ENCODE assay signal across 1 cellular context in genomic region chr2:62653582-62654422, GRCh38.
TF ChIP-seq lines count a peak whose summit lies in the region.

No MANE protein-coding gene starts in this region.

TF ChIP-seq in HepG2, 621 proteins besides CTCF, POLR2A, EP300 and RAD21 (continued from another document and continues in another):
- no peak for TF ChIP-seq ZNF790 (CRISPR knock-in tag; IDR thresholded peaks at IDR 0.05; ENCODE audit: borderline replicate concordance)
- no peak for TF ChIP-seq ZNF547 (CRISPR knock-in tag; IDR thresholded peaks at IDR 0.05)
- TF ChIP-seq ZNF644 (CRISPR knock-in tag; IDR thresholded peaks at IDR 0.05; ENCODE audit: low read depth) = peak; percentile 10; the same call in 1 of the 2 replicates
- TF ChIP-seq NFRKB (IDR thresholded peaks at IDR 0.05) = no peak
- TF ChIP-seq ZNF318 (CRISPR knock-in tag; IDR thresholded peaks at IDR 0.05) = no peak
- TF ChIP-seq ZBTB43 (CRISPR knock-in tag; conservative IDR thresholded peaks at IDR 0.05) = peak; percentile 81; the same call in 1 of the 2 replicates
- no peak for TF ChIP-seq ZNF580 (CRISPR knock-in tag; IDR thresholded peaks at IDR 0.05; ENCODE audit: borderline replicate concordance, low read depth)
- TF ChIP-seq RBM22 (optimal IDR thresholded peaks at IDR 0.05; ENCODE audit: low read length) = no peak
- no peak for TF ChIP-seq KMT2B (CRISPR knock-in tag; IDR thresholded peaks at IDR 0.05)
- TF ChIP-seq KDM3A (CRISPR knock-in tag; IDR thresholded peaks at IDR 0.05; ENCODE audit: low read depth) = 0 out of 2 replicates have a peak, but pooled peaks have one; percentile 27
- TF ChIP-seq ARNTL (CRISPR knock-in tag; IDR thresholded peaks at IDR 0.05) = peak; percentile 66; the same call in 1 of the 2 replicates
- peak; percentile 59 for TF ChIP-seq ONECUT2 (CRISPR knock-in tag; IDR thresholded peaks at IDR 0.05)
- no peak for TF ChIP-seq USF2 (IDR thresholded peaks at IDR 0.05; ENCODE audit: low read depth, low read length)
- TF ChIP-seq USF2 (CRISPR knock-in tag; IDR thresholded peaks at IDR 0.05; ENCODE audit: borderline replicate concordance) = no peak
- no peak for TF ChIP-seq ZNF782 (CRISPR knock-in tag; IDR thresholded peaks at IDR 0.05; ENCODE audit: borderline replicate concordance)
- no peak for TF ChIP-seq NRL (CRISPR knock-in tag; IDR thresholded peaks at IDR 0.05; ENCODE audit: borderline replicate concordance)
- TF ChIP-seq NR2C2 (CRISPR knock-in tag; IDR thresholded peaks at IDR 0.05; ENCODE audit: borderline replicate concordance) = peak; percentile 22; the same call in 1 of the 2 replicates
- peak; percentile 89 for TF ChIP-seq SAP130 (CRISPR knock-in tag; IDR thresholded peaks at IDR 0.05; ENCODE audit: low read depth)
- 0 out of 2 replicates have a peak, but pooled peaks have one; percentile 49 for TF ChIP-seq ZNF12 (CRISPR knock-in tag; IDR thresholded peaks at IDR 0.05)
- no peak for TF ChIP-seq HMGA1 (CRISPR knock-in tag; conservative IDR thresholded peaks at IDR 0.05)
- no peak; the same call in 1 of the 2 replicates for TF ChIP-seq TFDP2 (CRISPR knock-in tag; IDR thresholded peaks at IDR 0.05)
- no peak for TF ChIP-seq ZMYM2 (CRISPR knock-in tag; IDR thresholded peaks at IDR 0.05)
- TF ChIP-seq ZNF713 (CRISPR knock-in tag; IDR thresholded peaks at IDR 0.05) = no peak
- TF ChIP-seq ZNF333 (CRISPR knock-in tag; IDR thresholded peaks at IDR 0.05; ENCODE audit: borderline replicate concordance) = no peak
- TF ChIP-seq RBM39 (IDR thresholded peaks at IDR 0.05; ENCODE audit: low read depth, low read length, poor library complexity, severe bottlenecking) = no peak
- no peak; a peak in 1 of 4 replicates for TF ChIP-seq HMGXB4 (CRISPR knock-in tag; IDR thresholded peaks at IDR 0.05; ENCODE audit: borderline replicate concordance in 1 of 2, low read depth in 1 of 2)
- 0 out of 2 replicates have a peak, but pooled peaks have one; percentile 36 for TF ChIP-seq ZNF780A (CRISPR knock-in tag; IDR thresholded peaks at IDR 0.05)
- TF ChIP-seq RFX5 (IDR thresholded peaks at IDR 0.05; ENCODE audit: low read depth, low read length) = no peak
- no peak for TF ChIP-seq ZNF672 (CRISPR knock-in tag; IDR thresholded peaks at IDR 0.05)
- TF ChIP-seq MAX (IDR thresholded peaks at IDR 0.05) = peak; percentile 64; the same call in 1 of the 2 replicates
- TF ChIP-seq SYNCRIP (IDR thresholded peaks at IDR 0.05; ENCODE audit: insufficient read depth, low read depth, low read length) = no peak
- no peak for TF ChIP-seq ZNF292 (CRISPR knock-in tag; IDR thresholded peaks at IDR 0.05; ENCODE audit: borderline replicate concordance, low read depth)
- TF ChIP-seq ATM (IDR thresholded peaks at IDR 0.05; ENCODE audit: borderline replicate concordance) = no peak
- peak; percentile 84 for TF ChIP-seq ZNF792 (CRISPR knock-in tag; IDR thresholded peaks at IDR 0.05)
- TF ChIP-seq ZFP37 (CRISPR knock-in tag; IDR thresholded peaks at IDR 0.05; ENCODE audit: borderline replicate concordance) = no peak
- no peak for TF ChIP-seq HIC2 (CRISPR knock-in tag; IDR thresholded peaks at IDR 0.05; ENCODE audit: low read depth)
- TF ChIP-seq MBNL3 (CRISPR knock-in tag; conservative IDR thresholded peaks at IDR 0.05) = no peak
- TF ChIP-seq TSC22D2 (CRISPR knock-in tag; IDR thresholded peaks at IDR 0.05; ENCODE audit: borderline replicate concordance) = no peak
- peak; percentile 85 for TF ChIP-seq ZNF124 (CRISPR knock-in tag; IDR thresholded peaks at IDR 0.05)
- TF ChIP-seq RFX3 (CRISPR knock-in tag; IDR thresholded peaks at IDR 0.05) = no peak
- TF ChIP-seq PBX2 (CRISPR knock-in tag; IDR thresholded peaks at IDR 0.05) = no peak
- no peak for TF ChIP-seq ZNF607 (CRISPR knock-in tag; IDR thresholded peaks at IDR 0.05; ENCODE audit: borderline replicate concordance)
- no peak for TF ChIP-seq HMG20B (CRISPR knock-in tag; conservative IDR thresholded peaks at IDR 0.05)
